1 cellular context compared by ENCODE assay signal in genomic region chr11:6856871-6857270, GRCh38.
TF ChIP-seq lines count a peak whose summit lies in the region.

No MANE protein-coding gene starts in this region.

TF ChIP-seq in IMR-90, 13 proteins besides CTCF, POLR2A, EP300 and RAD21:
- TF ChIP-seq CEBPB (IDR thresholded peaks at IDR 0.05; ENCODE audit: low read depth, low read length) (no peak), RCOR1 (IDR thresholded peaks at IDR 0.05; ENCODE audit: insufficient replicate concordance, low read length) (no peak), MAZ (IDR thresholded peaks at IDR 0.05; ENCODE audit: borderline replicate concordance, low read depth, low read length) (no peak), USF2 (IDR thresholded peaks at IDR 0.05; ENCODE audit: low read depth, low read length) (no peak), MAFK (IDR thresholded peaks at IDR 0.05; ENCODE audit: low read depth, low read length) (no peak), SMC3 (IDR thresholded peaks at IDR 0.05; ENCODE audit: low read depth, low read length) (no peak), MXI1 (IDR thresholded peaks at IDR 0.05; ENCODE audit: borderline replicate concordance, low read depth, low read length) (no peak)
TF ChIP-seq in IMR-90: peak in this region for 0.
